In genomic region chr10:548212-548897, GRCh38 we compare ENCODE assay signal across 17 cellular contexts.
A peak's percentile ranks its signal among the peaks of the same experiment; 100 is the strongest.
DNase-seq lines count a peak whose midpoint lies in the region; ATAC-seq and TF ChIP-seq lines count a peak whose summit lies in the region.
"Had no signal": no experiment of that assay in that cellular context is flagged by ENCODE, and none has a peak within 500 bp of the region (broad histone marks: within the 10 kb centered on the region; RNA-seq: fewer than 3 reads in every experiment).

No MANE protein-coding gene starts in this region.

- TF ChIP-seq CTCF in sigmoid colon (IDR thresholded peaks at IDR 0.05): no peak

- no peak for TF ChIP-seq EP300 in sigmoid colon (IDR thresholded peaks at IDR 0.05)

- POLR2A ChIA-PET in HEK293T (lab: Yijun Ruan, JAX): no interaction called here

- intact Hi-C loops in sigmoid colon (cut with DNase I): no loop called here

- WGBS in mesendoderm (ENCODE audit: extremely low coverage, insufficient coverage, low lambda C conversion rate): no CpG with 5 or more reads among the region's 17 CpGs
- WGBS in sigmoid colon, 2 donors: 79 to 93% methylated on average over 17 of the region's 17 CpGs

- no peak for DNase-seq in HEK293T (ENCODE audit: extremely low spot score)
- peak; percentile 66 for DNase-seq in ecto neural progenitor cell (ENCODE audit: low spot score)
- peak; percentile 53 for DNase-seq in mesendoderm
- peak; percentile 48 for DNase-seq in sigmoid colon
- DNase-seq in HuH-7 (ENCODE audit: low spot score): no peak
- DNase-seq: ACHN; AML-193; CD4-positive, CD25-positive, alpha-beta regulatory T cell; GOT3; HFFc6; Kasumi-1; NCI-H1105 treated with DMSO at 0.1 percent for 48 hours; NCI-H1694 treated with DMSO at 0.1 percent for 48 hours; NCI-H526 treated with DMSO at 0.1 percent for 48 hours; SHP77 had no signal

- no peak overlapping the region for H3K4me3 ChIP-seq in mesendoderm (ENCODE audit: low read length)
- no peak overlapping the region for H3K4me3 ChIP-seq in sigmoid colon

- H2BK5ac ChIP-seq in mesendoderm (ENCODE audit: low read length): no peak overlapping the region

- H3K36me3 ChIP-seq in mesendoderm (ENCODE audit: control insufficient read depth, insufficient read depth, low read length) (no peaks in the 10 kb centered on the region), sigmoid colon (no peaks in the 10 kb centered on the region)

- H3K27me3 ChIP-seq in mesendoderm (ENCODE audit: insufficient read depth, low read length, poor library complexity) (no peaks in the 10 kb centered on the region), sigmoid colon (no peaks in the 10 kb centered on the region)

- H3K18ac ChIP-seq in mesendoderm (ENCODE audit: low read length): no peak overlapping the region

- no peak overlapping the region for H2AK5ac ChIP-seq in mesendoderm (ENCODE audit: low read length)

- CTCF ChIA-PET in HEK293T (lab: Yijun Ruan, JAX): no interaction called here

- no peaks in the 10 kb centered on the region for H3K79me2 ChIP-seq in mesendoderm (ENCODE audit: control insufficient read depth, insufficient read depth, low read length)

- H4K5ac ChIP-seq in mesendoderm (ENCODE audit: low read length): no peak overlapping the region

- H3K4me2 ChIP-seq in mesendoderm (ENCODE audit: low read length): no peak overlapping the region

- TF ChIP-seq POLR2A in sigmoid colon (IDR thresholded peaks at IDR 0.05): no peak

- H3K23ac ChIP-seq in mesendoderm (ENCODE audit: low read length): no peak overlapping the region

- ATAC-seq in HG02938 (IDR thresholded peaks at IDR 0.05; ENCODE audit: unreplicated experiment) (no peak), GM18502 (IDR thresholded peaks at IDR 0.05; ENCODE audit: poor library complexity, unreplicated experiment) (no peak)

- H3K27ac ChIP-seq in mesendoderm (ENCODE audit: low read depth, low read length): no peak overlapping the region
- H3K27ac ChIP-seq in sigmoid colon: no peak overlapping the region

- peak overlapping the region; percentile 49 for H3K56ac ChIP-seq in mesendoderm (ENCODE audit: low read length)

- no peak overlapping the region for H3K4ac ChIP-seq in mesendoderm (ENCODE audit: low read depth, low read length)

- no peak overlapping the region for H4K8ac ChIP-seq in mesendoderm (ENCODE audit: low read depth, low read length)

- H3K79me1 ChIP-seq in mesendoderm (ENCODE audit: low read length): peaks cover 3% of the 10 kb centered on the region

- H3K4me1 ChIP-seq in mesendoderm (ENCODE audit: control insufficient read depth, low read depth, low read length) (peaks cover 13% of the 10 kb centered on the region), sigmoid colon (peaks cover 0 to 59% (median 55%) of the 10 kb centered on the region in 4 donors)

- H3K9me3 ChIP-seq in sigmoid colon: no peaks in the 10 kb centered on the region

- H2BK15ac ChIP-seq in mesendoderm (replicated peaks; ENCODE audit: low read depth): no peak overlapping the region

- H2BK120ac ChIP-seq in mesendoderm (ENCODE audit: low read depth, low read length): no peak overlapping the region

- H3K9ac ChIP-seq in mesendoderm (ENCODE audit: low read length): no peak overlapping the region

TF ChIP-seq in HEK293T, 16 proteins besides CTCF, POLR2A, EP300 and RAD21:
- TF ChIP-seq NFRKB (IDR thresholded peaks at IDR 0.05) (no peak), PKNOX1 (IDR thresholded peaks at IDR 0.05) (peak; percentile 58; the same call in 1 of the 2 replicates)

Comparison
In these comparisons a context has a peak if more than half of its experiments do, and no peak if none do; other contexts are left out.
1. DNase-seq: peak in ecto neural progenitor cell (single experiment), mesendoderm (single experiment) and sigmoid colon (single experiment); none in HEK293T (single experiment) and HuH-7 (single experiment).